Comparison of ENCODE assay signal across 21 cellular contexts in the genomic region with DNA sequence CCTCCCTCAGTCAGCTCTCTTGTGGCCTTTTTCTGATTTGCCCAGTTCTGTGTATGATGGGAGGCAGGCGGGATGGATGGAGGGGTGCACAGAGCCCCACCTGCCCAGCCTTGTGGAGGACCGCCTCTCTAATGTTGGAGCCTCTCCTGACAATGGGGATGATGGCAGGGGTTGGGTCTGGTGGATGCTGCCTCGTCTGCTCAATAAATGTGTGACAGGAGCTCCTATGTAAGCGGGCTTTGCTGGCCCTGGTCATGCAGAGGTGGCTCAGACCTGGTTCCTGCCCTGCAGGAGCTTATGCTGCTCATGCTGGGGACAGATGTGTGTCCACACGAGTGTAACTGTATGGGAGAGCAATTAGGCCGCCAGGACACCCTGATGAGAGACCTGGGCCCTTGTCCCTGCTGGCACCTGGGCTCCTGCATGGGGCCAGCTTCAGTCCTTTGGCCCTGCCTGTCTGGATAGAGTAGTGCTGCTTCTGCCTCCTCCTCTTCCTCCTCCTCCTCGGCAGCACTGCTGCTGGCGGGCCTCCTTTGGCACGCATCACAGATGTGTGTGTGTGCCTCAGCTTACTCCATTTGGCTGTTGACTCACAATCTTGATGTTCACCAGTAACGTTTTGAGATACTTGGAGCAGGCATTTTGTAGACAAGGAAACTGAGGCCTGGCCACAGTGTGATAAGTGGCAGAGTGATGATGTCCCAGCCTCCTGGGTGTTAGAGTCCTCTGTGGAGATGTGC.
DNase-seq lines count a peak whose midpoint lies in the region; ATAC-seq and TF ChIP-seq lines count a peak whose summit lies in the region.
"Had no signal": no experiment of that assay in that cellular context is flagged by ENCODE, and none has a peak within 500 bp of the region (broad histone marks: within the 10 kb centered on the region; RNA-seq: fewer than 3 reads in every experiment).

No MANE protein-coding gene starts in this region.

- peaks cover 68 to 83% of the 10 kb centered on the region in 2 donors for H3K36me3 Mint-ChIP-seq in CD14-positive monocyte

- H3K9me3 Mint-ChIP-seq in CD14-positive monocyte, result no peaks in the 10 kb centered on the region

- H3K27ac Mint-ChIP-seq in CD14-positive monocyte, result no peak overlapping the region
- H3K27ac Mint-ChIP-seq: B cell had no signal

- no peak overlapping the region for H3K4me3 Mint-ChIP-seq in CD14-positive monocyte
- H3K4me3 Mint-ChIP-seq: B cell had no signal

- H3K9me3 ChIP-seq in AG04450 (ENCODE audit: control insufficient read depth, insufficient read depth, low read length) (no peaks in the 10 kb centered on the region), sigmoid colon (no peaks in the 10 kb centered on the region)
- H3K9me3 ChIP-seq in BLaER1 treated with 17β-estradiol and CSF1 and Interleukin-3, amounts not matched to agents 10 nM and 100 nM (replicated peaks in 1 of 11), result peaks cover 0 to 4% (median 0%) of the 10 kb centered on the region in 11 experiments; a peak in 2 of 22 replicates
- H3K9me3 ChIP-seq: SJCRH30 had no signal

- peak overlapping the region in 2 of 11 experiments; percentile 27 to 31; a peak in 1 of 22 replicates for H3K9ac ChIP-seq in BLaER1 treated with 17β-estradiol and CSF1 and Interleukin-3, amounts not matched to agents 10 nM and 100 nM

- peaks cover 28 to 49% (median 46%) of the 10 kb centered on the region in 10 experiments for H3K4me1 ChIP-seq in BLaER1 treated with 17β-estradiol and CSF1 and Interleukin-3, amounts not matched to agents 10 nM and 100 nM
- H3K4me1 ChIP-seq in sigmoid colon, result peaks cover 0 to 18% (median 14%) of the 10 kb centered on the region in 4 donors
- H3K4me1 ChIP-seq: SJCRH30 had no signal

- POLR2A ChIA-PET in AG04450 (lab: Yijun Ruan, JAX), result no interaction called here

- CTCF ChIA-PET in AG04450 (lab: Charles Lee), result no interaction called here

- no peaks in the 10 kb centered on the region for H3K27me3 Mint-ChIP-seq in CD14-positive monocyte (ENCODE audit: low read depth in 3 of 3)
- H3K27me3 Mint-ChIP-seq: B cell had no signal

- peaks cover 31 to 99% (median 50%) of the 10 kb centered on the region in 11 experiments; a peak in 21 of 22 replicates for H4K20me1 ChIP-seq in BLaER1 treated with 17β-estradiol and CSF1 and Interleukin-3, amounts not matched to agents 10 nM and 100 nM

- no peaks in the 10 kb centered on the region for H3K27me3 ChIP-seq in AG04450 (ENCODE audit: control insufficient read depth, insufficient read depth, low read length)
- H3K27me3 ChIP-seq in BLaER1 treated with 17β-estradiol and CSF1 and Interleukin-3, amounts not matched to agents 10 nM and 100 nM, result no peaks in the 10 kb centered on the region
- no peaks in the 10 kb centered on the region for H3K27me3 ChIP-seq in sigmoid colon
- H3K27me3 ChIP-seq: SJCRH30 had no signal

- H3K4me2 ChIP-seq in BLaER1 treated with 17β-estradiol and CSF1 and Interleukin-3, amounts not matched to agents 10 nM and 100 nM, result peak overlapping the region in 9 of 11 experiments; percentile 18 to 72 (median 60); a peak in 17 of 22 replicates

- intact Hi-C loops in sigmoid colon (cut with DNase I) (no loop called here), CD14-positive monocyte (cut with micrococcal nuclease) (no loop called here)

- H3K27ac ChIP-seq in AG04450 (ENCODE audit: low read depth, low read length), result peak overlapping the region; percentile 11
- H3K27ac ChIP-seq in BLaER1 treated with 17β-estradiol and CSF1 and Interleukin-3, amounts not matched to agents 10 nM and 100 nM, result no peak overlapping the region
- peak overlapping the region in 3 of 4 donors; percentile 12 to 42 (median 40) for H3K27ac ChIP-seq in sigmoid colon
- H3K27ac ChIP-seq: SJCRH30 had no signal

- peaks cover 13% of the 10 kb centered on the region for H3K4me1 Mint-ChIP-seq in CD14-positive monocyte

- no peak for TF ChIP-seq POLR2A in sigmoid colon (IDR thresholded peaks at IDR 0.05)

- no peak for ATAC-seq in left lobe of liver
- ATAC-seq in GM18867 (IDR thresholded peaks at IDR 0.05; ENCODE audit: unreplicated experiment), result no peak
- ATAC-seq: GM12878 had no signal

- 92 to 93% methylated on average over 10 of the region's 10 CpGs for WGBS in sigmoid colon, 2 donors

- TF ChIP-seq EP300 in sigmoid colon (IDR thresholded peaks at IDR 0.05), result no peak

- no peak overlapping the region for H3K4me3 ChIP-seq in AG04450 (ENCODE audit: low read depth, low read length)
- H3K4me3 ChIP-seq in BLaER1 treated with 17β-estradiol and CSF1 and Interleukin-3, amounts not matched to agents 10 nM and 100 nM, result no peak overlapping the region
- H3K4me3 ChIP-seq in sigmoid colon, result no peak overlapping the region
- H3K4me3 ChIP-seq: GM12878, SJCRH30 had no signal

- DNase-seq in AG04450 (ENCODE audit: low read depth, low spot score) (no peak), left lobe of liver (ENCODE audit: low spot score) (peak; percentile 33), sigmoid colon (no peak), SW480 (ENCODE audit: low spot score) (no peak), CD14-positive monocyte (ENCODE audit: low spot score) (no peak)
- DNase-seq: ACHN; DND-41; GDM1; GOT3; KG1; NCI-H1436; NCI-H2029; NCI-H2171; NCI-H446 treated with DMSO at 0.1 percent for 48 hours; NK-92 treated with Interleukin-12 subunit alpha and Interleukin-12 subunit beta, amount 100 ng/mL, for 24 hours; RPMI8226; SJCRH30 had no signal

- peaks cover 44 to 85% (median 64%) of the 10 kb centered on the region in 11 experiments for H3K36me3 ChIP-seq in BLaER1 treated with 17β-estradiol and CSF1 and Interleukin-3, amounts not matched to agents 10 nM and 100 nM
- H3K36me3 ChIP-seq in sigmoid colon, result no peaks in the 10 kb centered on the region
- H3K36me3 ChIP-seq: SJCRH30 had no signal

- TF ChIP-seq CTCF in AG04450 (IDR thresholded peaks at IDR 0.05; ENCODE audit: low read depth, low read length) (no peak), sigmoid colon (IDR thresholded peaks at IDR 0.05) (no peak), CD14-positive monocyte (IDR thresholded peaks at IDR 0.05) (no peak)

Comparison
In these comparisons a context has a peak if more than half of its experiments do, and no peak if none do; other contexts are left out.
1. H3K27ac ChIP-seq: peak in AG04450 (single experiment) and sigmoid colon (3 of 4); none in BLaER1 treated with 17β-estradiol and CSF1 and Interleukin-3, amounts not matched to agents 10 nM and 100 nM (0 of 11).